ENCODE assay signal across 18 cellular contexts in genomic region chr9:16679327-16679821, GRCh38.
DNase-seq lines count a peak whose midpoint lies in the region; ATAC-seq and TF ChIP-seq lines count a peak whose summit lies in the region.
"Had no signal": no experiment of that assay in that cellular context is flagged by ENCODE, and none has a peak within 500 bp of the region (broad histone marks: within the 10 kb centered on the region; RNA-seq: fewer than 3 reads in every experiment).

No MANE protein-coding gene starts in this region.

- in situ Hi-C loops in GM23248 (cut with MboI) = no loop called here

- peak overlapping the region; percentile 48 for H3K4me3 ChIP-seq in GM23248

- POLR2A ChIA-PET in WTC11 (lab: Charles Lee) = no interaction called here
- POLR2A ChIA-PET in activated CD8-positive, alpha-beta T cell treated with anti-CD3 and anti-CD28 coated beads for 36 hours (lab: Charles Lee) = no interaction called here

- DNase-seq in GM23248 (peak; percentile 87), WTC11 (ENCODE audit: low spot score) (no peak), kidney tubule cell (ENCODE audit: low spot score) (peak; percentile 25), GM20000 (ENCODE audit: low spot score) (no peak), NCI-H146 treated with DMSO at 0.1 percent for 48 hours (lab: John Stamatoyannopoulos, UW; ENCODE audit: unreplicated experiment) (no peak)
- DNase-seq in activated CD8-positive, alpha-beta T cell treated with anti-CD3 and anti-CD28 coated beads for 36 hours = no peak
- DNase-seq: activated CD4-positive, alpha-beta T cell treated with anti-CD3 and anti-CD28 coated beads, Interleukin-2, amount 50 U/mL, for 1 hour; activated naive CD8-positive, alpha-beta T cell treated with anti-CD3 and anti-CD28 coated beads, Interleukin-2, amount 50 U/mL, for 24 hours; activated T-cell treated with anti-CD3 and anti-CD28 coated beads, Interleukin-2, amount 50 U/mL, for 72 hours; CD4-positive, alpha-beta memory T cell; head of caudate nucleus; KG1; kidney; NCI-H1436 treated with DMSO at 0.1 percent for 48 hours; NCI-H748 treated with DMSO at 0.1 percent for 48 hours; stimulated activated CD4-positive, alpha-beta T cell treated with anti-CD3 and anti-CD28 coated beads, Interleukin-1b, Interleukin-23, amount 100 ng/mL, for 48 hours; stimulated activated CD8-positive, alpha-beta memory T cell treated with anti-CD3 and anti-CD28 coated beads, Interleukin-4, amount 100 ng/mL, for 48 hours had no signal

- intact Hi-C loops in activated CD8-positive, alpha-beta T cell treated with anti-CD3 and anti-CD28 coated beads for 36 hours (cut with micrococcal nuclease) = no loop called here

- H3K36me3 ChIP-seq in GM23248 (ENCODE audit: low read depth) = no peaks in the 10 kb centered on the region

- ATAC-seq in WTC11 = 0 out of 2 replicates have a peak, but pooled peaks have one; percentile 32
- ATAC-seq in HG02970 (IDR thresholded peaks at IDR 0.05; ENCODE audit: low FRiP score, unreplicated experiment) = no peak
- no peak for ATAC-seq in activated CD8-positive, alpha-beta T cell treated with anti-CD3 and anti-CD28 coated beads for 36 hours
- ATAC-seq: activated naive CD8-positive, alpha-beta T cell treated with anti-CD3 and anti-CD28 coated beads, Interleukin-2, amount 50 U/mL, for 24 hours; activated T-cell treated with anti-CD3 and anti-CD28 coated beads, Interleukin-2, amount 50 U/mL, for 72 hours had no signal

- no peaks in the 10 kb centered on the region for H3K9me2 ChIP-seq in GM23248 (ENCODE audit: insufficient read depth)

- no peaks in the 10 kb centered on the region for H3K27me3 Mint-ChIP-seq in WTC11 (ENCODE audit: low read depth)
- no peaks in the 10 kb centered on the region for H3K27me3 Mint-ChIP-seq in activated CD8-positive, alpha-beta T cell treated with anti-CD3 and anti-CD28 coated beads for 36 hours
- H3K27me3 Mint-ChIP-seq: activated naive CD8-positive, alpha-beta T cell treated with anti-CD3 and anti-CD28 coated beads, Interleukin-2, amount 50 U/mL, for 24 hours; CD4-positive, alpha-beta memory T cell had no signal

- H3F3A ChIP-seq in GM23248 (ENCODE audit: insufficient read depth) = peaks cover 29% of the 10 kb centered on the region

- no peak overlapping the region for H3K4me3 Mint-ChIP-seq in WTC11
- H3K4me3 Mint-ChIP-seq in activated CD8-positive, alpha-beta T cell treated with anti-CD3 and anti-CD28 coated beads for 36 hours = no peak overlapping the region
- H3K4me3 Mint-ChIP-seq: activated naive CD8-positive, alpha-beta T cell treated with anti-CD3 and anti-CD28 coated beads, Interleukin-2, amount 50 U/mL, for 24 hours; activated T-cell treated with anti-CD3 and anti-CD28 coated beads, Interleukin-2, amount 50 U/mL, for 72 hours; CD4-positive, alpha-beta memory T cell had no signal

- H3K4me1 ChIP-seq in GM23248 (ENCODE audit: insufficient read depth) = peaks cover 38% of the 10 kb centered on the region

- CTCF ChIA-PET in WTC11 (lab: Charles Lee) = no interaction called here
- CTCF ChIA-PET in activated CD8-positive, alpha-beta T cell treated with anti-CD3 and anti-CD28 coated beads for 36 hours (lab: Charles Lee) = no interaction called here

- H3K9me3 Mint-ChIP-seq in WTC11 = no peaks in the 10 kb centered on the region
- no peaks in the 10 kb centered on the region for H3K9me3 Mint-ChIP-seq in activated CD8-positive, alpha-beta T cell treated with anti-CD3 and anti-CD28 coated beads for 36 hours
- H3K9me3 Mint-ChIP-seq: activated naive CD8-positive, alpha-beta T cell treated with anti-CD3 and anti-CD28 coated beads, Interleukin-2, amount 50 U/mL, for 24 hours had no signal

- no peaks in the 10 kb centered on the region for H3K27me3 ChIP-seq in GM23248 (replicated peaks; ENCODE audit: insufficient read depth)

- no peaks in the 10 kb centered on the region for H3K9me3 ChIP-seq in GM23248 (ENCODE audit: low read depth)

- 11% methylated on average over 10 of the region's 10 CpGs for WGBS in GM23248 (ENCODE audit: low coverage in 1 of 2, low lambda C conversion rate in 2 of 2, missing lambda C conversion rate in 2 of 2), 2 experiments

- TF ChIP-seq CTCF in WTC11 (IDR thresholded peaks at IDR 0.05) (no peak), GM20000 (IDR thresholded peaks at IDR 0.05; ENCODE audit: extremely low read depth, missing control alignments) (no peak)
- no peak for TF ChIP-seq CTCF in activated CD8-positive, alpha-beta T cell treated with anti-CD3 and anti-CD28 coated beads for 36 hours (IDR thresholded peaks at IDR 0.05)

- peak overlapping the region; percentile 42; the same call in 1 of the 2 replicates for H3K27ac Mint-ChIP-seq in WTC11
- no peak overlapping the region for H3K27ac Mint-ChIP-seq in activated CD8-positive, alpha-beta T cell treated with anti-CD3 and anti-CD28 coated beads for 36 hours
- H3K27ac Mint-ChIP-seq: activated naive CD8-positive, alpha-beta T cell treated with anti-CD3 and anti-CD28 coated beads, Interleukin-2, amount 50 U/mL, for 24 hours; activated T-cell treated with anti-CD3 and anti-CD28 coated beads, Interleukin-2, amount 50 U/mL, for 72 hours; CD4-positive, alpha-beta memory T cell had no signal

- peaks cover 81% of the 10 kb centered on the region for H3K79me2 ChIP-seq in GM23248 (ENCODE audit: insufficient read depth)

- peaks cover 48% of the 10 kb centered on the region for H3K4me1 Mint-ChIP-seq in WTC11
- no peaks in the 10 kb centered on the region for H3K4me1 Mint-ChIP-seq in activated CD8-positive, alpha-beta T cell treated with anti-CD3 and anti-CD28 coated beads for 36 hours (ENCODE audit: low read depth)
- H3K4me1 Mint-ChIP-seq: activated naive CD8-positive, alpha-beta T cell treated with anti-CD3 and anti-CD28 coated beads, Interleukin-2, amount 50 U/mL, for 24 hours had no signal

- peak overlapping the region; percentile 77 for H3K27ac ChIP-seq in GM23248

- H3K4me2 ChIP-seq in GM23248 (ENCODE audit: unreplicated experiment) = peak overlapping the region; percentile 75

- H4K20me1 ChIP-seq in GM23248 (ENCODE audit: insufficient read depth) = no peaks in the 10 kb centered on the region

- H3K36me3 Mint-ChIP-seq in WTC11 = no peaks in the 10 kb centered on the region
- H3K36me3 Mint-ChIP-seq in activated CD8-positive, alpha-beta T cell treated with anti-CD3 and anti-CD28 coated beads for 36 hours (ENCODE audit: low read depth) = no peaks in the 10 kb centered on the region
- H3K36me3 Mint-ChIP-seq: CD4-positive, alpha-beta memory T cell had no signal

- H3K9ac ChIP-seq in GM23248 = peak overlapping the region; percentile 55

- peak overlapping the region; percentile 48 for H2AFZ ChIP-seq in GM23248

TF ChIP-seq in WTC11, 78 proteins besides CTCF, POLR2A, EP300 and RAD21 (continues in another document):
- TF ChIP-seq TEAD1 (CRISPR knock-in tag; IDR thresholded peaks at IDR 0.05) (no peak), RORB (CRISPR knock-in tag; IDR thresholded peaks at IDR 0.05) (no peak), TP53 (CRISPR knock-in tag; IDR thresholded peaks at IDR 0.05) (no peak), ZNF121 (CRISPR knock-in tag; IDR thresholded peaks at IDR 0.05) (no peak), HMGA2 (CRISPR knock-in tag; IDR thresholded peaks at IDR 0.05) (no peak), FOXK1 (CRISPR knock-in tag; IDR thresholded peaks at IDR 0.05) (no peak), NR1H2 (CRISPR knock-in tag; IDR thresholded peaks at IDR 0.05) (no peak), STAT6 (CRISPR knock-in tag; conservative IDR thresholded peaks at IDR 0.05; ENCODE audit: low read depth) (no peak), USF2 (CRISPR knock-in tag; IDR thresholded peaks at IDR 0.05) (no peak), ZBTB21 (CRISPR knock-in tag; IDR thresholded peaks at IDR 0.05; ENCODE audit: borderline replicate concordance) (no peak), ATF6 (CRISPR knock-in tag; IDR thresholded peaks at IDR 0.05) (no peak), ZNF416 (CRISPR knock-in tag; IDR thresholded peaks at IDR 0.05) (no peak), NR2C2 (CRISPR knock-in tag; IDR thresholded peaks at IDR 0.05) (no peak)

Comparison
In these comparisons a context has a peak if more than half of its experiments do, and no peak if none do; other contexts are left out.
1. DNase-seq: peak in GM23248 (single experiment) and kidney tubule cell (single experiment); none in WTC11 (single experiment), GM20000 (single experiment), NCI-H146 treated with DMSO at 0.1 percent for 48 hours (single experiment) and activated CD8-positive, alpha-beta T cell treated with anti-CD3 and anti-CD28 coated beads for 36 hours (single experiment).